ENCODE assay signal across 15 cellular contexts in genomic region chr10:74310652-74311257, GRCh38.
DNase-seq lines count a peak whose midpoint lies in the region; FAIRE-seq and TF ChIP-seq lines count a peak whose summit lies in the region.
"Had no signal": no experiment of that assay in that cellular context is flagged by ENCODE, and none has a peak within 500 bp of the region (broad histone marks: within the 10 kb centered on the region; RNA-seq: fewer than 3 reads in every experiment).

No MANE protein-coding gene starts in this region.

- no peak for TF ChIP-seq CTCF in choroid plexus epithelial cell (conservative IDR thresholded peaks at IDR 0.05; ENCODE audit: low read depth, low read length)
- no peak for TF ChIP-seq CTCF in osteocyte (IDR thresholded peaks at IDR 0.05)
- TF ChIP-seq CTCF in Peyer's patch (IDR thresholded peaks at IDR 0.05): no peak

- no peak overlapping the region for H3K4me3 ChIP-seq in choroid plexus epithelial cell (ENCODE audit: low read depth, low read length)
- H3K4me3 ChIP-seq in Peyer's patch: no peak overlapping the region
- H3K4me3 ChIP-seq: BLaER1 had no signal

- no peak overlapping the region for H3K27ac ChIP-seq in Peyer's patch
- H3K27ac ChIP-seq: 22Rv1, BLaER1, KMS-11 had no signal

- H3K4me3 Mint-ChIP-seq in osteocyte (ENCODE audit: unreplicated experiment): no peak overlapping the region
- H3K4me3 Mint-ChIP-seq: CD8-positive, alpha-beta memory T cell had no signal

- H3K27ac Mint-ChIP-seq in osteocyte (ENCODE audit: unreplicated experiment): peak overlapping the region; percentile 57
- H3K27ac Mint-ChIP-seq: CD8-positive, alpha-beta memory T cell had no signal

- H3K4me1 ChIP-seq in Peyer's patch: no peaks in the 10 kb centered on the region

- H3K27me3 Mint-ChIP-seq in osteocyte (ENCODE audit: unreplicated experiment): no peaks in the 10 kb centered on the region
- H3K27me3 Mint-ChIP-seq: CD8-positive, alpha-beta memory T cell had no signal

- H3K36me3 Mint-ChIP-seq in osteocyte (ENCODE audit: unreplicated experiment): peaks cover 4% of the 10 kb centered on the region

- H3K4me1 Mint-ChIP-seq in osteocyte (ENCODE audit: unreplicated experiment): peaks cover 45% of the 10 kb centered on the region

- peaks cover 3% of the 10 kb centered on the region for H3K9me3 Mint-ChIP-seq in osteocyte (ENCODE audit: unreplicated experiment)
- H3K9me3 Mint-ChIP-seq: CD8-positive, alpha-beta memory T cell had no signal

- H3K27me3 ChIP-seq in Peyer's patch: no peaks in the 10 kb centered on the region
- H3K27me3 ChIP-seq: BLaER1 had no signal

- TF ChIP-seq POLR2A in Peyer's patch (IDR thresholded peaks at IDR 0.05): no peak

- no peaks in the 10 kb centered on the region for H3K36me3 ChIP-seq in Peyer's patch
- H3K36me3 ChIP-seq: BLaER1 had no signal

- H3K9me3 ChIP-seq in Peyer's patch: no peaks in the 10 kb centered on the region
- H3K9me3 ChIP-seq: BLaER1 had no signal

- no peak for FAIRE-seq in GM19239 (lab: Jason Lieb, UNC)

- DNase-seq in NCI-H1105 treated with DMSO at 0.1 percent for 48 hours (lab: John Stamatoyannopoulos, UW): peak; percentile 40
- DNase-seq in NCI-H1105 (lab: John Stamatoyannopoulos, UW): no peak
- DNase-seq in NCI-H1930 (lab: John Stamatoyannopoulos, UW): peak; percentile 17 to 58
- DNase-seq in choroid plexus epithelial cell (ENCODE audit: low read depth): peak; percentile 40
- no peak for DNase-seq in osteocyte (ENCODE audit: extremely low spot score, unreplicated experiment)
- no peak for DNase-seq in stimulated activated CD4-positive, alpha-beta T cell treated with anti-CD3 and anti-CD28 coated beads, Interleukin-2, amount 100 ng/mL, for 48 hours
- DNase-seq in Peyer's patch: no peak
- no peak for DNase-seq in GM19239 (ENCODE audit: insufficient read length, low spot score)
- DNase-seq: CD8-positive, alpha-beta memory T cell; NCI-H2107; NCI-H82; SHP77 had no signal

Comparison
In these comparisons a context has a peak if more than half of its experiments do, and no peak if none do; other contexts are left out.
1. DNase-seq: peak in NCI-H1105 treated with DMSO at 0.1 percent for 48 hours (single experiment), NCI-H1930 (2 of 2) and choroid plexus epithelial cell (single experiment); none in NCI-H1105 (single experiment), osteocyte (single experiment), stimulated activated CD4-positive, alpha-beta T cell treated with anti-CD3 and anti-CD28 coated beads, Interleukin-2, amount 100 ng/mL, for 48 hours (0 of 2), Peyer's patch (0 of 3) and GM19239 (single experiment).